ENCODE assay signal across 20 cellular contexts in the genomic region with DNA sequence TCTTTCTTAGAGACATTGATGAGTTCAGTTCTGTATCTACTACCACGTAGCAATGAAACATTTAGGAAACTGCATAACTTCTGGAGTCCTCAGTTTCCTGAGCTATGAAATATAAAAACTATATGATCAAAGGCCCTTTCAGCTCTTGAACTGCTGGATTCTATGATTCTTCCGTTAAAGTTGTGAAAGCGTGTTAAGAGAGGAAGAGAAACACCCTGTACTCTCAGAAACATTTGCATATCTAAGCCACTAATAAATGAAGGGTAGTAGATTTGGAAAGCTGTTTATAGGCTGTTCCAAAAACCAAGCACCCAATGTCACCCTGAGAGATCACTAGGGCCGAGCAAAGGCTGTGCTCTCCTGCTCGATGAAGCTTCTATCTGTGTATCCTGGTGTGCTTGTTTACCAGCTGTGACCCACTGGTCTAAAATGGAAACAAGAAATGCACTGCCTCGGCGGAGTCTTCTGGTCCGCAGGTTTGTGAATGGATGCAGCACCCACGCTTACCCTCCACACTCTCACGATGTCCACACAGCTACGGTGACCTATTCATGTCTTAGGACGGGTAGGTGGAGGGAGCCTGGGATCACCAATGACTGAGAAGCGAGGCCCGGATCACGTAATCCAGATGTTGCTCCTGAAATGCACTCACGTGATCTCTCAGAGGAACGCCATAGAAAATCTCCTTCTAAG.
"Had no signal": no experiment of that assay in that cellular context is flagged by ENCODE, and none has a peak within 500 bp of the region (broad histone marks: within the 10 kb centered on the region; RNA-seq: fewer than 3 reads in every experiment).

No MANE protein-coding gene starts in this region.

- H3K9ac ChIP-seq: SK-N-SH had no signal

- DNase-seq: KBM-7, NCI-H1092, NCI-H1105 treated with DMSO at 0.1 percent for 48 hours, NCI-H1417 treated with DMSO at 0.1 percent for 48 hours, NCI-H146, NCI-H187, NCI-H2029, NCI-H2081 treated with DMSO at 0.1 percent for 48 hours, NCI-H2171, NCI-H226, NCI-H446, NCI-H510A, NCI-H524 treated with DMSO at 0.1 percent for 48 hours, NCI-H69, NCI-H774, RPMI8226, SHP77, SK-N-SH, SW 1271, T-cell had no signal

- H3K4me2 ChIP-seq: SK-N-SH had no signal

- H3K9me3 ChIP-seq: SK-N-SH had no signal

- ATAC-seq: T-cell had no signal
